21 cellular contexts compared by ENCODE assay signal in genomic region chr9:126508171-126508591, GRCh38.
A peak's percentile ranks its signal among the peaks of the same experiment; 100 is the strongest.
DNase-seq lines count a peak whose midpoint lies in the region; TF ChIP-seq lines count a peak whose summit lies in the region.
"Had no signal": no experiment of that assay in that cellular context is flagged by ENCODE, and none has a peak within 500 bp of the region (broad histone marks: within the 10 kb centered on the region; RNA-seq: fewer than 3 reads in every experiment).

No MANE protein-coding gene starts in this region.

- TF ChIP-seq CTCF in glutamatergic neuron (IDR thresholded peaks at IDR 0.05; ENCODE audit: partially characterized antibody, unreplicated experiment): no peak
- TF ChIP-seq CTCF in neural progenitor cell (IDR thresholded peaks at IDR 0.05): no peak
- no peak for TF ChIP-seq CTCF in spleen (IDR thresholded peaks at IDR 0.05 in 8 of 11, conservative IDR thresholded peaks at IDR 0.05 in 3 of 11)

- H3K36me3 ChIP-seq in neural progenitor cell (no peaks in the 10 kb centered on the region), spleen (peaks cover 0 to 36% (median 20%) of the 10 kb centered on the region in 6 donors)

- peak; percentile 55 for DNase-seq in activated effector memory CD4-positive, alpha-beta T cell treated with anti-CD3 and anti-CD28 coated beads, Interleukin-2, amount 50 U/mL, for 16 hours
- no peak for DNase-seq in activated effector memory CD4-positive, alpha-beta T cell treated with Interleukin-2 at 50 U/mL for 16 hours
- DNase-seq in glutamatergic neuron: peak; percentile 18
- DNase-seq in neural progenitor cell (ENCODE audit: low spot score): no peak
- DNase-seq in spleen: peak; percentile 63
- no peak for DNase-seq in activated CD8-positive, alpha-beta memory T cell treated with anti-CD3 and anti-CD28 coated beads, Interleukin-2, amount 50 U/mL, for 48 hours
- DNase-seq in stimulated activated CD4-positive, alpha-beta T cell treated with anti-CD3 and anti-CD28 coated beads, Interleukin-15, amount 100 ng/mL, for 24 hours: no peak
- DNase-seq in T-helper 1 cell: no peak
- DNase-seq: C1 segment of cervical spinal cord; CD8-positive, alpha-beta T cell; DND-41; NCI-H1105; NCI-H146; NCI-H2029; NCI-H226; NCI-H510A treated with DMSO at 0.1 percent for 48 hours; NCI-H774; NK-92 treated with Interleukin-12 subunit alpha and Interleukin-12 subunit beta, amount 100 ng/mL, for 24 hours had no signal

- 83 to 90% (median 85%) methylated on average over 12 of the region's 12 CpGs for WGBS in spleen, 5 donors

- intact Hi-C loops in spleen (cut with DNase I; ENCODE audit: low total_unique reads): no loop called here

- H3K27me3 ChIP-seq in neural progenitor cell (no peaks in the 10 kb centered on the region), spleen (replicated peaks in 1 of 7) (peaks cover 0 to 37% (median 12%) of the 10 kb centered on the region in 7 donors)

- H3K79me2 ChIP-seq in neural progenitor cell (ENCODE audit: low read depth): no peaks in the 10 kb centered on the region

- H3K9me3 ChIP-seq in neural progenitor cell (ENCODE audit: low read depth): no peaks in the 10 kb centered on the region
- H3K9me3 ChIP-seq in spleen: no peaks in the 10 kb centered on the region

- H3K4me1 Mint-ChIP-seq in glutamatergic neuron (ENCODE audit: low read depth, unreplicated experiment) (peaks cover 5% of the 10 kb centered on the region), neural progenitor cell (peaks cover 2% of the 10 kb centered on the region)

- H3K4me1 ChIP-seq in neural progenitor cell: no peaks in the 10 kb centered on the region
- no peaks in the 10 kb centered on the region for H3K4me1 ChIP-seq in spleen

- no peaks in the 10 kb centered on the region for H3F3A ChIP-seq in neural progenitor cell (ENCODE audit: low read depth)

- H3K4me2 ChIP-seq in neural progenitor cell: no peak overlapping the region

- H2AFZ ChIP-seq in neural progenitor cell (replicated peaks): no peak overlapping the region

- H3K27ac Mint-ChIP-seq in glutamatergic neuron (ENCODE audit: unreplicated experiment) (no peak overlapping the region), neural progenitor cell (peak overlapping the region; percentile 4)
- H3K27ac Mint-ChIP-seq: CD8-positive, alpha-beta T cell had no signal

- no peak for TF ChIP-seq POLR2A in spleen (IDR thresholded peaks at IDR 0.05)

- peaks cover 8% of the 10 kb centered on the region for H3K36me3 Mint-ChIP-seq in glutamatergic neuron (ENCODE audit: unreplicated experiment)
- H3K36me3 Mint-ChIP-seq in neural progenitor cell: no peaks in the 10 kb centered on the region

- no peak overlapping the region for H3K4me3 Mint-ChIP-seq in glutamatergic neuron (ENCODE audit: unreplicated experiment)
- no peak overlapping the region for H3K4me3 Mint-ChIP-seq in neural progenitor cell
- H3K4me3 Mint-ChIP-seq: CD8-positive, alpha-beta T cell; IgD-negative memory B cell had no signal

- H3K27ac ChIP-seq in neural progenitor cell (no peak overlapping the region), spleen (no peak overlapping the region)
- H3K27ac ChIP-seq: 22Rv1, RWPE1 had no signal

- no peaks in the 10 kb centered on the region for H4K20me1 ChIP-seq in neural progenitor cell (ENCODE audit: low read depth)

- H3K4me3 ChIP-seq in neural progenitor cell (no peak overlapping the region), spleen (no peak overlapping the region)

- H3K27me3 Mint-ChIP-seq in glutamatergic neuron (ENCODE audit: unreplicated experiment) (peaks cover 14% of the 10 kb centered on the region), neural progenitor cell (ENCODE audit: insufficient read depth, low read depth) (peaks cover 6% of the 10 kb centered on the region)

- H3K9ac ChIP-seq in neural progenitor cell: no peak overlapping the region

- H3K9me3 Mint-ChIP-seq in glutamatergic neuron (ENCODE audit: unreplicated experiment): peaks cover 4% of the 10 kb centered on the region
- H3K9me3 Mint-ChIP-seq in neural progenitor cell: no peaks in the 10 kb centered on the region
- H3K9me3 Mint-ChIP-seq: CD8-positive, alpha-beta T cell; IgD-negative memory B cell had no signal

Comparison
In these comparisons a context has a peak if more than half of its experiments do, and no peak if none do; other contexts are left out.
1. DNase-seq: peak in activated effector memory CD4-positive, alpha-beta T cell treated with anti-CD3 and anti-CD28 coated beads, Interleukin-2, amount 50 U/mL, for 16 hours (single experiment), glutamatergic neuron (single experiment) and spleen (single experiment); none in activated effector memory CD4-positive, alpha-beta T cell treated with Interleukin-2 at 50 U/mL for 16 hours (single experiment), neural progenitor cell (single experiment), activated CD8-positive, alpha-beta memory T cell treated with anti-CD3 and anti-CD28 coated beads, Interleukin-2, amount 50 U/mL, for 48 hours (single experiment), stimulated activated CD4-positive, alpha-beta T cell treated with anti-CD3 and anti-CD28 coated beads, Interleukin-15, amount 100 ng/mL, for 24 hours (single experiment) and T-helper 1 cell (0 of 5).